In the genomic region with DNA sequence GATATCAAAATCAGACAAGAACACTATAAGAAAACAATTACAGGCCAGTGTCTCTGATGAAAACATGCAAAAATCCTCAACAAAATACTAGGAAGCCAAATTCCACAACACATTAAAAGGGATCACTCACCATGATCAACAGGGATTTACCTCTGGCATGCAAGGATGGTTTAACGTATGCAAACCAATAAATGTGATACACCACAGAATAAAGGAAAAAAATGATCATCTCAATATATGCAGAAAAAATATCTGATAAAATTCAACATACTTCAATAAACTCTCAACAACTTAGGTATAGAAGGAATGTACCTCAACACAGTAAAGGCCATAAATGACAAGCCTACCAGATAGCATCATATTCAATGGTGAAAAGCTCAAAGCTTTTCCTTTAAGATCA, we compare ENCODE assay signal across 28 cellular contexts.
"Had no signal": no experiment of that assay in that cellular context is flagged by ENCODE, and none has a peak within 500 bp of the region (broad histone marks: within the 10 kb centered on the region; RNA-seq: fewer than 3 reads in every experiment).

No MANE protein-coding gene starts in this region.

- H3K9me3 ChIP-seq: ovary, testis, uterus had no signal

- ATAC-seq: natural killer cell; right cardiac atrium; sciatic nerve; stimulated activated memory B cell treated with anti-CD40 and anti-IgM and Interleukin-4, amounts not matched to agents 10 μg/mL and 1 μg/mL and 100 μg/mL, for 72 hours; stimulated activated naive CD8-positive, alpha-beta T cell treated with anti-CD3 and anti-CD28 coated beads, Interleukin-15, amount 100 ng/mL, for 72 hours; stimulated activated naive CD8-positive, alpha-beta T cell treated with anti-CD3 and anti-CD28 coated beads, Interleukin-15, Interleukin-2, amounts not matched to agents 100 U/mL and 50 U/mL, for 24 hours; upper lobe of right lung had no signal

- H3K4me3 ChIP-seq: neural progenitor cell, ovary, psoas muscle, skin epidermis, smooth muscle cell, spleen, suprapubic skin, testis, tibial artery, transverse colon, upper lobe of right lung, uterus had no signal

- H3K9ac ChIP-seq: neural progenitor cell, parathyroid adenoma had no signal

- H3K36me3 ChIP-seq: ovary, uterus had no signal

- H3K27ac ChIP-seq: neural progenitor cell, ovary, parathyroid adenoma, skin epidermis, spleen, suprapubic skin, testis, tibial artery, transverse colon, upper lobe of right lung, uterus had no signal

- H3K27me3 ChIP-seq: neural progenitor cell, ovary, spleen, suprapubic skin, testis, tibial artery, transverse colon, upper lobe of right lung, uterus had no signal

- H2AFZ ChIP-seq: neural progenitor cell, parathyroid adenoma had no signal

- DNase-seq: natural killer cell; occipital lobe; ovary; posterior cingulate gyrus; psoas muscle; right cardiac atrium; spleen; stimulated activated CD4-positive, alpha-beta T cell treated with anti-CD3 and anti-CD28 coated beads, Interleukin-12 subunit alpha, Interleukin-12 subunit beta, amount 100 ng/mL, for 4 hours; stimulated activated CD4-positive, alpha-beta T cell treated with anti-CD3 and anti-CD28 coated beads, Interleukin-1b, Interleukin-23, amount 100 ng/mL, for 48 hours; stimulated activated CD4-positive, alpha-beta T cell treated with anti-CD3 and anti-CD28 coated beads, Interleukin-4, amount 100 ng/mL, for 1 hour; stimulated activated CD4-positive, alpha-beta T cell treated with anti-CD3 and anti-CD28 coated beads, Interleukin-4, amount 100 ng/mL, for 4 hours; stimulated activated CD8-positive, alpha-beta memory T cell treated with anti-CD3 and anti-CD28 coated beads, Interleukin-4, amount 100 ng/mL, for 48 hours; stimulated activated naive CD4-positive, alpha-beta T cell; stimulated activated naive CD8-positive, alpha-beta T cell treated with anti-CD3 and anti-CD28 coated beads, Interleukin-15, amount 100 ng/mL, for 72 hours; stimulated activated naive CD8-positive, alpha-beta T cell treated with anti-CD3 and anti-CD28 coated beads, Interleukin-15, Interleukin-2, amounts not matched to agents 100 U/mL and 50 U/mL, for 24 hours; substantia nigra; testis; tibial artery; transverse colon; upper lobe of right lung; uterus had no signal

- H3K79me2 ChIP-seq: parathyroid adenoma had no signal

- H3K4me1 ChIP-seq: neural progenitor cell, parathyroid adenoma, spleen, suprapubic skin, testis, tibial artery, transverse colon, upper lobe of right lung, uterus had no signal

- H3K4me2 ChIP-seq: neural progenitor cell, smooth muscle cell had no signal
